ENCODE assay signal across 17 cellular contexts in genomic region chr5:97764700-97765099, GRCh38.
A peak's percentile ranks its signal among the peaks of the same experiment; 100 is the strongest.
DNase-seq lines count a peak whose midpoint lies in the region; ATAC-seq and TF ChIP-seq lines count a peak whose summit lies in the region.
"Had no signal": no experiment of that assay in that cellular context is flagged by ENCODE, and none has a peak within 500 bp of the region (broad histone marks: within the 10 kb centered on the region; RNA-seq: fewer than 3 reads in every experiment).

No MANE protein-coding gene starts in this region.

- H3K27me3 Mint-ChIP-seq in activated CD8-positive, alpha-beta T cell treated with anti-CD3 and anti-CD28 coated beads, Interleukin-2, amount 10 ng/mL, durations not matched to agents 7 days and 5 days (ENCODE audit: low read depth), result no peaks in the 10 kb centered on the region
- H3K27me3 Mint-ChIP-seq: activated naive CD8-positive, alpha-beta T cell treated with anti-CD3 and anti-CD28 coated beads, Interleukin-2, amount 50 U/mL, for 24 hours; natural killer cell treated with Interleukin-12 subunit alpha and Interleukin-12 subunit beta and Interleukin-15 and Interleukin-18, amount 100 ng/mL, for 72 hours had no signal

- H3K36me3 Mint-ChIP-seq in activated CD8-positive, alpha-beta T cell treated with anti-CD3 and anti-CD28 coated beads, Interleukin-2, amount 10 ng/mL, durations not matched to agents 7 days and 5 days (ENCODE audit: low read depth), result no peaks in the 10 kb centered on the region
- H3K36me3 Mint-ChIP-seq: natural killer cell treated with Interleukin-12 subunit alpha and Interleukin-12 subunit beta and Interleukin-15 and Interleukin-18, amount 100 ng/mL, for 72 hours had no signal

- peaks cover 3% of the 10 kb centered on the region for H3K9me3 Mint-ChIP-seq in activated CD8-positive, alpha-beta T cell treated with anti-CD3 and anti-CD28 coated beads, Interleukin-2, amount 10 ng/mL, durations not matched to agents 7 days and 5 days (ENCODE audit: insufficient read depth)
- H3K9me3 Mint-ChIP-seq: activated naive CD8-positive, alpha-beta T cell treated with anti-CD3 and anti-CD28 coated beads, Interleukin-2, amount 50 U/mL, for 24 hours had no signal

- POLR2A ChIA-PET in activated CD8-positive, alpha-beta T cell treated with anti-CD3 and anti-CD28 coated beads, Interleukin-2, amount 10 ng/mL, durations not matched to agents 7 days and 5 days (lab: Charles Lee), result no interaction called here

- H3K27ac ChIP-seq in GM23248, result no peak overlapping the region
- H3K27ac ChIP-seq in osteoblast (ENCODE audit: low read depth, low read length), result no peak overlapping the region
- H3K27ac ChIP-seq: heart left ventricle, thoracic aorta had no signal

- H3K36me3 ChIP-seq in GM23248 (ENCODE audit: low read depth), result no peaks in the 10 kb centered on the region
- no peaks in the 10 kb centered on the region for H3K36me3 ChIP-seq in osteoblast (ENCODE audit: insufficient read depth, low read length)
- H3K36me3 ChIP-seq: heart left ventricle, thoracic aorta had no signal

- WGBS in GM23248 (ENCODE audit: low coverage in 1 of 2, low lambda C conversion rate in 2 of 2, missing lambda C conversion rate in 2 of 2), 2 experiments, result 85 to 96% methylated on average over 3 of the region's 3 CpGs

- H3K79me2 ChIP-seq in GM23248 (ENCODE audit: insufficient read depth) (no peaks in the 10 kb centered on the region), osteoblast (ENCODE audit: insufficient read depth, low read length) (no peaks in the 10 kb centered on the region)

- H3K4me1 ChIP-seq in GM23248 (ENCODE audit: insufficient read depth) (no peaks in the 10 kb centered on the region), osteoblast (ENCODE audit: insufficient read depth, low read length) (no peaks in the 10 kb centered on the region)
- H3K4me1 ChIP-seq: heart left ventricle had no signal

- in situ Hi-C loops in GM23248 (cut with MboI), result no loop called here

- H2AFZ ChIP-seq in GM23248 (no peak overlapping the region), osteoblast (ENCODE audit: low read length) (no peak overlapping the region)

- no peaks in the 10 kb centered on the region for H3F3A ChIP-seq in GM23248 (ENCODE audit: insufficient read depth)

- no peak overlapping the region for H3K27ac Mint-ChIP-seq in activated CD8-positive, alpha-beta T cell treated with anti-CD3 and anti-CD28 coated beads, Interleukin-2, amount 10 ng/mL, durations not matched to agents 7 days and 5 days
- H3K27ac Mint-ChIP-seq: activated naive CD8-positive, alpha-beta T cell treated with anti-CD3 and anti-CD28 coated beads, Interleukin-2, amount 50 U/mL, for 24 hours; natural killer cell treated with Interleukin-12 subunit alpha and Interleukin-12 subunit beta and Interleukin-15 and Interleukin-18, amount 100 ng/mL, for 72 hours had no signal

- H3K9me2 ChIP-seq in GM23248 (ENCODE audit: insufficient read depth), result no peaks in the 10 kb centered on the region

- TF ChIP-seq CTCF in cardiac fibroblast (IDR thresholded peaks at IDR 0.05; ENCODE audit: low read depth, low read length) (no peak), osteoblast (IDR thresholded peaks at IDR 0.05; ENCODE audit: extremely low read depth, low read depth, low read length) (no peak)

- no peak overlapping the region for H3K4me3 Mint-ChIP-seq in activated CD8-positive, alpha-beta T cell treated with anti-CD3 and anti-CD28 coated beads, Interleukin-2, amount 10 ng/mL, durations not matched to agents 7 days and 5 days
- H3K4me3 Mint-ChIP-seq: activated naive CD8-positive, alpha-beta T cell treated with anti-CD3 and anti-CD28 coated beads, Interleukin-2, amount 50 U/mL, for 24 hours; natural killer cell treated with Interleukin-12 subunit alpha and Interleukin-12 subunit beta and Interleukin-15 and Interleukin-18, amount 100 ng/mL, for 72 hours had no signal

- H3K4me2 ChIP-seq in GM23248 (ENCODE audit: unreplicated experiment), result no peak overlapping the region
- H3K4me2 ChIP-seq in osteoblast (ENCODE audit: insufficient read depth, low read length), result no peak overlapping the region

- no peaks in the 10 kb centered on the region for H4K20me1 ChIP-seq in GM23248 (ENCODE audit: insufficient read depth)
- no peaks in the 10 kb centered on the region for H4K20me1 ChIP-seq in osteoblast (ENCODE audit: insufficient read depth, low read length)

- H3K4me1 Mint-ChIP-seq in activated CD8-positive, alpha-beta T cell treated with anti-CD3 and anti-CD28 coated beads, Interleukin-2, amount 10 ng/mL, durations not matched to agents 7 days and 5 days (ENCODE audit: low read depth), result no peaks in the 10 kb centered on the region

- H3K27me3 ChIP-seq in GM23248 (replicated peaks; ENCODE audit: insufficient read depth) (no peaks in the 10 kb centered on the region), osteoblast (ENCODE audit: insufficient read depth, low read length) (no peaks in the 10 kb centered on the region)
- H3K27me3 ChIP-seq: heart left ventricle had no signal

- CTCF ChIA-PET in activated CD8-positive, alpha-beta T cell treated with anti-CD3 and anti-CD28 coated beads, Interleukin-2, amount 10 ng/mL, durations not matched to agents 7 days and 5 days (lab: Charles Lee), result no interaction called here

- H3K4me3 ChIP-seq in GM23248, result no peak overlapping the region
- H3K4me3 ChIP-seq in cardiac fibroblast (replicated peaks in 1 of 2; ENCODE audit: low read depth in 2 of 2, low read length in 2 of 2), result no peak overlapping the region
- no peak overlapping the region for H3K4me3 ChIP-seq in osteoblast (ENCODE audit: insufficient read depth, low read length)
- H3K4me3 ChIP-seq: heart left ventricle, thoracic aorta had no signal

- peak; percentile 66 for DNase-seq in GM23248
- peak; percentile 23 for DNase-seq in NCI-H69 (lab: John Stamatoyannopoulos, UW)
- peak; percentile 49 to 87 for DNase-seq in cardiac fibroblast (ENCODE audit: low read depth in 2 of 2)
- peak; percentile 10 for DNase-seq in osteoblast (ENCODE audit: insufficient read length, low spot score, missing footprints)
- no peak for DNase-seq in NCI-H1092 treated with DMSO at 0.1 percent for 48 hours (lab: John Stamatoyannopoulos, UW)
- DNase-seq in COLO829 (ENCODE audit: low spot score), result no peak
- DNase-seq in activated CD8-positive, alpha-beta T cell treated with anti-CD3 and anti-CD28 coated beads, Interleukin-2, amount 10 ng/mL, durations not matched to agents 7 days and 5 days, result no peak
- DNase-seq: activated CD4-positive, CD25-positive, alpha-beta regulatory T cell; activated naive CD8-positive, alpha-beta T cell treated with anti-CD3 and anti-CD28 coated beads, Interleukin-2, amount 50 U/mL, for 24 hours; Calu3; heart left ventricle; NCI-H2029 treated with DMSO at 0.1 percent for 48 hours; NCI-H82 had no signal

- no peak for ATAC-seq in activated CD8-positive, alpha-beta T cell treated with anti-CD3 and anti-CD28 coated beads, Interleukin-2, amount 10 ng/mL, durations not matched to agents 7 days and 5 days
- ATAC-seq: activated naive CD8-positive, alpha-beta T cell treated with anti-CD3 and anti-CD28 coated beads, Interleukin-2, amount 50 U/mL, for 24 hours; heart left ventricle; left lobe of liver; natural killer cell treated with Interleukin-12 subunit alpha and Interleukin-12 subunit beta and Interleukin-15 and Interleukin-18, amount 100 ng/mL, for 72 hours; sciatic nerve had no signal

- H3K9me3 ChIP-seq in GM23248 (ENCODE audit: low read depth) (no peaks in the 10 kb centered on the region), osteoblast (ENCODE audit: low read depth, low read length) (no peaks in the 10 kb centered on the region)
- H3K9me3 ChIP-seq: thoracic aorta had no signal

- H3K9ac ChIP-seq in GM23248, result no peak overlapping the region

Comparison
In these comparisons a context has a peak if more than half of its experiments do, and no peak if none do; other contexts are left out.
1. DNase-seq: peak in GM23248 (single experiment), NCI-H69 (single experiment), cardiac fibroblast (2 of 2) and osteoblast (single experiment); none in NCI-H1092 treated with DMSO at 0.1 percent for 48 hours (single experiment), COLO829 (single experiment) and activated CD8-positive, alpha-beta T cell treated with anti-CD3 and anti-CD28 coated beads, Interleukin-2, amount 10 ng/mL, durations not matched to agents 7 days and 5 days (single experiment).